In the genomic region with DNA sequence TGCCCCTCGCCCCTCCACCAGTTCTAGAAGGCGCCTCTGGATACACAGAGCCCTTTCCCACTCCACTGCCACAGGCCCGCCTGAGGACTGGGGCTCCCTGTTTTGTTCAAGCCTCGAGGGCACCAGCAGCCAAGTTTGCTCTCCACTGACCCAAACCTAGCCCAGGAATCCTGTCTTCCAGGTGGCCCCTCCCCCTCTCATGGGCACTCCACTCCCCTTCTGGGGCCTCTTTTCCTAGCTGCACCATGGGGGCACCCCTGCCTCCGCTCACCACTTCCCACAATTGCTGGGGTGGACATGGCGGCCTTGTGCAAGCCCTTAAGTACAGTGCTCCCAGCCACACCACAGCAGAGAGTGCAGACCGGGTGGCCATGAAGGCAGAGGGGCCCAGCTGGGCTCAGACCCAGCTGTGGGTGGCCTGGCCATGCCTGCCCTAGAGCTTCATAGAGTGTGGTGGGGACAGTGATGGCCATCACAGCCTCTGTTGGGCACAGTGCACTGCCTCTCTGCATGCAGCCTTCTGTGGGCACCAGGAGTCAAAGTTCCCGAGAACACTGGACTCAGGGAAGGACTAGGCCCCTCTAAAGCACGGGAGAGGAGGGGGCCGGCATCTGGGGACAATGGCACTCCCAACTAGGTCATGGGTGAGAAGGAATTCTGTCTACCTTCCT, we compare ENCODE assay signal across 9 cellular contexts. TPM values are rescaled to one million over a fixed set of nuclear protein-coding genes. Genes with fewer than 3 reads are reported as not detected.
DNase-seq lines count a peak whose midpoint lies in the region; ATAC-seq and TF ChIP-seq lines count a peak whose summit lies in the region.
"Had no signal": no experiment of that assay in that cellular context is flagged by ENCODE, and none has a peak within 500 bp of the region (broad histone marks: within the 10 kb centered on the region; RNA-seq: fewer than 3 reads in every experiment).

No MANE protein-coding gene starts in this region.

- peaks cover 19% of the 10 kb centered on the region for H3K36me3 ChIP-seq in HUES48 (ENCODE audit: control insufficient read depth, insufficient read depth, low read length)
- H3K36me3 ChIP-seq in duodenal mucosa (ENCODE audit: control insufficient read depth in 1 of 2, insufficient read depth in 2 of 2, low read length in 2 of 2) = no peaks in the 10 kb centered on the region
- peaks cover 2% of the 10 kb centered on the region in 2 donors for H3K36me3 ChIP-seq in mucosa of rectum (ENCODE audit: control insufficient read depth in 2 of 2, insufficient read depth in 2 of 2, low read length in 2 of 2)
- peaks cover 28% of the 10 kb centered on the region for H3K36me3 ChIP-seq in thoracic aorta

- no peak for ATAC-seq in thoracic aorta (ENCODE audit: insufficient number of reproducible peaks, low FRiP score, low read depth)
- no peak for ATAC-seq in GM18519 (IDR thresholded peaks at IDR 0.05; ENCODE audit: low FRiP score, unreplicated experiment)
- ATAC-seq in GM18873 (IDR thresholded peaks at IDR 0.05; ENCODE audit: low FRiP score, unreplicated experiment) = no peak

- H3K4me1 ChIP-seq in HUES48 (ENCODE audit: control insufficient read depth, insufficient read depth, low read length) (peaks cover 29% of the 10 kb centered on the region), duodenal mucosa (ENCODE audit: control insufficient read depth in 1 of 2, insufficient read depth in 2 of 2, low read length in 2 of 2) (peaks cover 13 to 22% of the 10 kb centered on the region in 2 donors), mucosa of rectum (ENCODE audit: control insufficient read depth in 2 of 2, insufficient read depth in 2 of 2, low read length in 2 of 2) (peaks cover 3 to 7% of the 10 kb centered on the region in 2 donors), thoracic aorta (ENCODE audit: control insufficient read depth in 1 of 2, low read depth in 2 of 2) (peaks cover 29 to 75% of the 10 kb centered on the region in 2 donors)

- H3K27me3 ChIP-seq in HUES48 (ENCODE audit: control insufficient read depth, insufficient read depth, low read length) (no peaks in the 10 kb centered on the region), duodenal mucosa (ENCODE audit: control insufficient read depth in 1 of 2, insufficient read depth in 2 of 2, low read length in 2 of 2) (no peaks in the 10 kb centered on the region), mucosa of rectum (ENCODE audit: control insufficient read depth in 2 of 2, insufficient read depth in 2 of 2, low read length in 2 of 2) (no peaks in the 10 kb centered on the region), thoracic aorta (replicated peaks; ENCODE audit: insufficient read depth) (no peaks in the 10 kb centered on the region)

- no peak overlapping the region for H3K9ac ChIP-seq in HUES48 (ENCODE audit: low read depth, low read length)
- H3K9ac ChIP-seq in duodenal mucosa (ENCODE audit: low read depth in 1 of 2, low read length in 2 of 2) = peak overlapping the region; percentile 28 to 34
- peak overlapping the region; percentile 60 to 74 for H3K9ac ChIP-seq in mucosa of rectum (ENCODE audit: low read depth in 1 of 2, low read length in 2 of 2)

- TF ChIP-seq CTCF in thoracic aorta (IDR thresholded peaks at IDR 0.05) = no peak

- DNase-seq in thoracic aorta (ENCODE audit: low spot score) = no peak
- no peak for DNase-seq in HT-29 (ENCODE audit: low spot score)
- DNase-seq in NCI-H146 treated with DMSO at 0.1 percent for 48 hours (lab: John Stamatoyannopoulos, UW; ENCODE audit: unreplicated experiment) = no peak
- DNase-seq: activated CD4-positive, alpha-beta T cell treated with anti-CD3 and anti-CD28 coated beads, Interleukin-2, amount 50 U/mL, for 48 hours had no signal

- no peaks in the 10 kb centered on the region for H3K9me3 ChIP-seq in HUES48 (ENCODE audit: control insufficient read depth, insufficient read depth, low read length)
- no peaks in the 10 kb centered on the region for H3K9me3 ChIP-seq in duodenal mucosa (ENCODE audit: control insufficient read depth in 1 of 2, low read length in 2 of 2)
- no peaks in the 10 kb centered on the region for H3K9me3 ChIP-seq in mucosa of rectum (ENCODE audit: control insufficient read depth in 2 of 2, low read length in 2 of 2)
- no peaks in the 10 kb centered on the region for H3K9me3 ChIP-seq in thoracic aorta

- H3K4me3 ChIP-seq in HUES48 (ENCODE audit: low read depth, low read length) = peak overlapping the region; percentile 81
- peak overlapping the region; percentile 61 to 66 for H3K4me3 ChIP-seq in duodenal mucosa (ENCODE audit: low read depth in 1 of 2, low read length in 2 of 2)
- H3K4me3 ChIP-seq in mucosa of rectum (ENCODE audit: low read length in 2 of 2) = peak overlapping the region; percentile 65 to 69
- H3K4me3 ChIP-seq in thoracic aorta = peak overlapping the region; percentile 91

- peak overlapping the region; percentile 86 for H3K27ac ChIP-seq in HUES48 (ENCODE audit: low read depth, low read length)
- peak overlapping the region; percentile 68 for H3K27ac ChIP-seq in duodenal mucosa (ENCODE audit: low read depth, low read length)
- H3K27ac ChIP-seq in mucosa of rectum (ENCODE audit: low read depth in 2 of 2, low read length in 2 of 2) = peak overlapping the region; percentile 82 to 87
- H3K27ac ChIP-seq in thoracic aorta = peak overlapping the region; percentile 95 to 100

RNA-seq across cellular contexts. Expression of a gene that starts 1.3 kb away (rescaled TPM):
- 1,000 to 10,000 TPM in 1 of 2 donors, 100 to 1,000 TPM in 1; 531 to 1,491 TPM for total RNA-seq in thoracic aorta
- total RNA-seq in HT-29 (2014; rRNA removed; shearing (Covaris generic)) = 0.76 TPM in 1 of 2 replicates, not detected in the other

RNA-seq across cellular contexts. Expression of a gene that starts 30.7 kb away (rescaled TPM):
- total RNA-seq in thoracic aorta = 10 to 100 TPM; 13.4 to 14.2 TPM
- total RNA-seq in HT-29 (2014; rRNA removed; shearing (Covaris generic)) = 12.8 and 12.9 TPM in 2 replicates

Comparison
In these comparisons a context has a peak if more than half of its experiments do, and no peak if none do; other contexts are left out.
1. RNA of a gene that starts 1.3 kb away (total RNA-seq): 531 to 1,491 TPM in thoracic aorta; 0.76 TPM in HT-29; every median in the first group is over 100 times any median in the second.
2. Peak in every context shown above with its lines, with median percentiles within 50 percentile points of each other: H3K27ac ChIP-seq and H3K4me3 ChIP-seq.